ENCODE assay signal across 15 cellular contexts in genomic region chr12:52232233-52232915, GRCh38. TPM values are rescaled to one million over a fixed set of nuclear protein-coding genes. Genes with fewer than 3 reads are reported as not detected.
A peak's percentile ranks its signal among the peaks of the same experiment; 100 is the strongest.
DNase-seq lines count a peak whose midpoint lies in the region; FAIRE-seq and TF ChIP-seq lines count a peak whose summit lies in the region.
"Had no signal": no experiment of that assay in that cellular context is flagged by ENCODE, and none has a peak within 500 bp of the region (broad histone marks: within the 10 kb centered on the region; RNA-seq: fewer than 3 reads in every experiment).

No MANE protein-coding gene starts in this region.

- peaks cover 4% of the 10 kb centered on the region for H3K79me2 ChIP-seq in astrocyte (ENCODE audit: insufficient read depth, low read length)

- H3K4me3 Mint-ChIP-seq in astrocyte (ENCODE audit: unreplicated experiment) = peak overlapping the region; percentile 60
- no peak overlapping the region for H3K4me3 Mint-ChIP-seq in activated CD4-positive, alpha-beta memory T cell treated with anti-CD3 and anti-CD28 coated beads for 36 hours
- H3K4me3 Mint-ChIP-seq: CD8-positive, alpha-beta T cell; T-helper 1 cell treated with Interleukin-12 subunit alpha and Interleukin-12 subunit beta and Interleukin-4 antibody, amounts not matched to agents 30 μg/mL and 1 μg/mL, for 36 hours had no signal

- no peak overlapping the region for H3K4me3 ChIP-seq in astrocyte (ENCODE audit: insufficient read depth, low read depth, low read length)
- peak overlapping the region; percentile 27; the same call in 1 of the 2 replicates for H3K4me3 ChIP-seq in iPS DF 6.9 (ENCODE audit: low read length)
- peak overlapping the region; percentile 95 for H3K4me3 ChIP-seq in retinal pigment epithelial cell (ENCODE audit: low read length)
- H3K4me3 ChIP-seq: GM12878 had no signal

- H3K4me2 ChIP-seq in astrocyte (ENCODE audit: low read length) = peak overlapping the region; percentile 75

- DNase-seq in GM03348 (ENCODE audit: low spot score) = peak; percentile 28
- DNase-seq in astrocyte (ENCODE audit: low read depth) = no peak
- no peak for DNase-seq in iPS DF 6.9 (ENCODE audit: low read depth, low spot score)
- no peak for DNase-seq in retinal pigment epithelial cell (ENCODE audit: low read depth)
- no peak for DNase-seq in activated CD4-positive, alpha-beta memory T cell treated with anti-CD3 and anti-CD28 coated beads for 36 hours
- DNase-seq in activated CD4-positive, alpha-beta T cell treated with anti-CD3 and anti-CD28 coated beads, Interleukin-2, amount 50 U/mL, for 4 hours = no peak
- DNase-seq in NAMALWA (ENCODE audit: low spot score) = no peak
- DNase-seq in ureter (ENCODE audit: low spot score) = no peak
- DNase-seq: amygdala; CD8-positive, alpha-beta T cell; posterior cingulate gyrus had no signal

- intact Hi-C loops in activated CD4-positive, alpha-beta memory T cell treated with anti-CD3 and anti-CD28 coated beads for 36 hours (cut with micrococcal nuclease) = no loop called here

- H3K4me1 ChIP-seq in astrocyte (ENCODE audit: insufficient read depth, low read length) (peaks cover 48% of the 10 kb centered on the region), iPS DF 6.9 (ENCODE audit: control insufficient read depth, insufficient read depth, low read length) (peaks cover 7% of the 10 kb centered on the region)

- H3K27me3 ChIP-seq in astrocyte (ENCODE audit: insufficient read depth, low read length) (no peaks in the 10 kb centered on the region), iPS DF 6.9 (ENCODE audit: control insufficient read depth, insufficient read depth, low read length) (peaks cover 12% of the 10 kb centered on the region; the same call in 1 of the 2 replicates)

- FAIRE-seq in astrocyte (lab: Jason Lieb, UNC) = no peak
- FAIRE-seq: GM12878 had no signal

- TF ChIP-seq CTCF in astrocyte (IDR thresholded peaks at IDR 0.05; ENCODE audit: insufficient read depth, low read depth, low read length) = no peak
- no peak for TF ChIP-seq CTCF in retinal pigment epithelial cell (conservative IDR thresholded peaks at IDR 0.05; ENCODE audit: low read depth, low read length)

- H4K20me1 ChIP-seq in astrocyte (ENCODE audit: insufficient read depth, low read length) = no peaks in the 10 kb centered on the region

- H3K9me3 ChIP-seq in astrocyte (ENCODE audit: insufficient read depth, low read depth, low read length) (no peaks in the 10 kb centered on the region), iPS DF 6.9 (ENCODE audit: control insufficient read depth, insufficient read depth, low read length) (no peaks in the 10 kb centered on the region)

- no CpG with 5 or more reads among the region's 17 CpGs for WGBS in iPS DF 6.9 (ENCODE audit: insufficient coverage, insufficient read length)

- peaks cover 16% of the 10 kb centered on the region for H3K36me3 Mint-ChIP-seq in astrocyte (ENCODE audit: low read depth, unreplicated experiment)
- H3K36me3 Mint-ChIP-seq in activated CD4-positive, alpha-beta memory T cell treated with anti-CD3 and anti-CD28 coated beads for 36 hours = no peaks in the 10 kb centered on the region
- H3K36me3 Mint-ChIP-seq: CD8-positive, alpha-beta T cell had no signal

- H3K36me3 ChIP-seq in astrocyte (ENCODE audit: insufficient read depth, low read length) = no peaks in the 10 kb centered on the region
- H3K36me3 ChIP-seq in iPS DF 6.9 (ENCODE audit: control insufficient read depth, insufficient read depth, low read length) = no peaks in the 10 kb centered on the region

- peaks cover 32% of the 10 kb centered on the region for H3K27me3 Mint-ChIP-seq in astrocyte (ENCODE audit: low read depth, unreplicated experiment)
- H3K27me3 Mint-ChIP-seq in activated CD4-positive, alpha-beta memory T cell treated with anti-CD3 and anti-CD28 coated beads for 36 hours = peaks cover 46% of the 10 kb centered on the region

- H3K27ac Mint-ChIP-seq in astrocyte (ENCODE audit: unreplicated experiment) = peak overlapping the region; percentile 77
- H3K27ac Mint-ChIP-seq in activated CD4-positive, alpha-beta memory T cell treated with anti-CD3 and anti-CD28 coated beads for 36 hours = no peak overlapping the region
- H3K27ac Mint-ChIP-seq: CD8-positive, alpha-beta T cell; T-helper 1 cell treated with Interleukin-12 subunit alpha and Interleukin-12 subunit beta and Interleukin-4 antibody, amounts not matched to agents 30 μg/mL and 1 μg/mL, for 36 hours had no signal

- peaks cover 2% of the 10 kb centered on the region for H3K9me3 Mint-ChIP-seq in astrocyte (ENCODE audit: unreplicated experiment)
- H3K9me3 Mint-ChIP-seq in activated CD4-positive, alpha-beta memory T cell treated with anti-CD3 and anti-CD28 coated beads for 36 hours = no peaks in the 10 kb centered on the region
- H3K9me3 Mint-ChIP-seq: CD8-positive, alpha-beta T cell; T-helper 1 cell treated with Interleukin-12 subunit alpha and Interleukin-12 subunit beta and Interleukin-4 antibody, amounts not matched to agents 30 μg/mL and 1 μg/mL, for 36 hours had no signal

- H3K27ac ChIP-seq in astrocyte (ENCODE audit: low read depth, low read length) (peak overlapping the region; percentile 96), iPS DF 6.9 (ENCODE audit: low read length) (no peak overlapping the region)

- CTCF ChIA-PET in activated CD4-positive, alpha-beta memory T cell treated with anti-CD3 and anti-CD28 coated beads for 36 hours (lab: Charles Lee) = no interaction called here

- peaks cover 53% of the 10 kb centered on the region for H3K4me1 Mint-ChIP-seq in astrocyte (ENCODE audit: low read depth, unreplicated experiment)
- H3K4me1 Mint-ChIP-seq in activated CD4-positive, alpha-beta memory T cell treated with anti-CD3 and anti-CD28 coated beads for 36 hours (ENCODE audit: low read depth) = no peaks in the 10 kb centered on the region

- H3K9ac ChIP-seq in astrocyte (ENCODE audit: low read length) = peak overlapping the region; percentile 81

- H2AFZ ChIP-seq in astrocyte (ENCODE audit: low read depth, low read length) = peak overlapping the region; percentile 1

- POLR2A ChIA-PET in activated CD4-positive, alpha-beta memory T cell treated with anti-CD3 and anti-CD28 coated beads for 36 hours (lab: Charles Lee) = no interaction called here

RNA-seq across cellular contexts. Expression of gene KRT7, which starts 0.7 kb away (rescaled TPM):
- total RNA-seq in astrocyte = 97.6 and 149 TPM in 2 replicates
- 1 to 10 TPM; 3.5 to 3.7 TPM for total RNA-seq in activated CD4-positive, alpha-beta memory T cell treated with anti-CD3 and anti-CD28 coated beads for 36 hours
- 2,511 TPM for total RNA-seq in ureter
- total RNA-seq: CD8-positive, alpha-beta T cell had no signal

RNA-seq across cellular contexts. Expression of gene KRT80, which starts 40.6 kb away (rescaled TPM):
- total RNA-seq in astrocyte = 2.8 and 3.6 TPM in 2 replicates
- total RNA-seq in activated CD4-positive, alpha-beta memory T cell treated with anti-CD3 and anti-CD28 coated beads for 36 hours = not detected
- 4.6 TPM for total RNA-seq in ureter
- total RNA-seq: CD8-positive, alpha-beta T cell; GM12878 had no signal

RNA-seq across cellular contexts. Expression of gene KRT86, which starts 42.1 kb away (rescaled TPM):
- total RNA-seq in astrocyte = 0.24 and 0.43 TPM in 2 replicates
- under 1 TPM; 0.10 to 0.12 TPM for total RNA-seq in activated CD4-positive, alpha-beta memory T cell treated with anti-CD3 and anti-CD28 coated beads for 36 hours
- total RNA-seq in ureter = 0.62 TPM
- total RNA-seq: esophagus mucosa had no signal

RNA-seq across cellular contexts. Expression of gene KRT81, which starts 59.0 kb away (rescaled TPM):
- total RNA-seq in astrocyte (1.2 TPM in 2 replicates), ureter (not detected)
- total RNA-seq in activated CD4-positive, alpha-beta memory T cell treated with anti-CD3 and anti-CD28 coated beads for 36 hours = not detected
- total RNA-seq: CD8-positive, alpha-beta T cell; esophagus mucosa; left colon had no signal

Comparison
In these comparisons a context has a peak if more than half of its experiments do, and no peak if none do; other contexts are left out.
1. RNA of gene KRT7, which starts 0.7 kb away (total RNA-seq): 2,511 TPM in ureter (single experiment) and 97.6 to 149 TPM in astrocyte; 3.5 to 3.7 TPM in activated CD4-positive, alpha-beta memory T cell treated with anti-CD3 and anti-CD28 coated beads for 36 hours; every median in the first group is over 10 times any median in the second.